In the genomic region with DNA sequence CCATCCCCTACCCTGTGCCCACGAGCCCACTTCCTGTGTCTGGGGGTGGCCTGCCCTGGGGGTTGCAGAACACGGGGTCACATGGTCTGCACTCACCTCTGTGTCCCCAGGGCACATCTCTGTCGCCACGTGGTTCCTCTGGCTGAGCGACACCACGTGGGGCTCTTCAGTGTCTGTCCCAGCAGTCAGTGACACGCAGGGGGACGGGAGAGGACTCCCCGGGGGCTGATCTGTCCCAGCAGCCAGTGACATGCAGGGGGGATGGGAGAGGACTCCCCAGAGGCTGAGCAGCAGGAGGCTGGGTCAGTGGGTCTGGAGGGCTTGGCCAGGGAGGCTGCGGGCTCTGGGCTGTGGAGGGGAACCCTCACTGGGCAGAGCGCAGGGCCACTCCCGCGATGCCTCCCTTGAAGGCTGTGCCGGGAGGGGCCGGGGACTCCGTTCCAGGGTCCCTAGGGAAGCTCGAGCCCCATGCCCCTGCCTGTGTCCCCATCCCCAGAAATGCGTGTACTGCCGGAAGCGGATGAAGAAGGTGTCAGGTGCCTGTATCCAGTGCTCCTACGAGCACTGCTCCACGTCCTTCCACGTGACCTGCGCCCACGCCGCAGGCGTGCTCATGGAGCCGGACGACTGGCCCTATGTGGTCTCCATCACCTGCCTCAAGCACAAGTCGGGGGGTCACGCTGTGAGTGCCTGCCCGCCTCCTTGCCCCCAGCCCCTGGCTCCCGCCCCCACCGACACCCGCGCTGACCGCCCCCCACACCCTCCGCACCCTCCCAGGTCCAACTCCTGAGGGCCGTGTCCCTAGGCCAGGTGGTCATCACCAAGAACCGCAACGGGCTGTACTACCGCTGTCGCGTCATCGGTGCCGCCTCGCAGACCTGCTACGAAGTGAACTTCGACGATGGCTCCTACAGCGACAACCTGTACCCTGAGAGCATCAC, we compare ENCODE assay signal across 17 cellular contexts.
A peak's percentile ranks its signal among the peaks of the same experiment; 100 is the strongest.
DNase-seq lines count a peak whose midpoint lies in the region; ATAC-seq, FAIRE-seq and TF ChIP-seq lines count a peak whose summit lies in the region.
"Had no signal": no experiment of that assay in that cellular context is flagged by ENCODE, and none has a peak within 500 bp of the region (broad histone marks: within the 10 kb centered on the region; RNA-seq: fewer than 3 reads in every experiment).

No MANE protein-coding gene starts in this region.

- H3K27ac Mint-ChIP-seq in glutamatergic neuron (ENCODE audit: unreplicated experiment) (peak overlapping the region; percentile 43), mesothelial cell of epicardium (no peak overlapping the region)
- H3K27ac Mint-ChIP-seq: GM23338 had no signal

- intact Hi-C loops in posterior vena cava (cut with DNase I) = loop anchor here in 1 of 2 donors (10.0 kb wide), 1 partner anchor 441 kb away; no protein-coding TSS in a partner anchor

- in situ Hi-C loops in GM13976 (cut with MboI; ENCODE audit: low sequenced_read_pairs, unreplicated experiment) = no loop called here

- H3K36me3 Mint-ChIP-seq in glutamatergic neuron (ENCODE audit: unreplicated experiment) (no peaks in the 10 kb centered on the region), mesothelial cell of epicardium (peaks cover 24% of the 10 kb centered on the region)

- H3K4me1 Mint-ChIP-seq in glutamatergic neuron (ENCODE audit: low read depth, unreplicated experiment) (peaks cover 19% of the 10 kb centered on the region), mesothelial cell of epicardium (peaks cover 3% of the 10 kb centered on the region)
- H3K4me1 Mint-ChIP-seq: GM23338 had no signal

- TF ChIP-seq CTCF in NB4 (IDR thresholded peaks at IDR 0.05; ENCODE audit: low read depth, low read length) (no peak), glutamatergic neuron (IDR thresholded peaks at IDR 0.05; ENCODE audit: partially characterized antibody, unreplicated experiment) (no peak), mesothelial cell of epicardium (IDR thresholded peaks at IDR 0.05; ENCODE audit: unreplicated experiment) (no peak), GM13976 (IDR thresholded peaks at IDR 0.05; ENCODE audit: borderline replicate concordance, control extremely low read depth, extremely low read depth, insufficient read depth, missing control alignments) (no peak)

- no peak overlapping the region for H3K4me3 ChIP-seq in NB4 (ENCODE audit: low read depth, low read length)
- H3K4me3 ChIP-seq: gastroesophageal sphincter, GM23338 had no signal

- no peak for ATAC-seq in HG03135 (IDR thresholded peaks at IDR 0.05; ENCODE audit: unreplicated experiment)
- ATAC-seq: gastroesophageal sphincter, GM23338 had no signal

- H3K9me3 Mint-ChIP-seq in glutamatergic neuron (ENCODE audit: unreplicated experiment) (peaks cover 22% of the 10 kb centered on the region), mesothelial cell of epicardium (no peaks in the 10 kb centered on the region)
- H3K9me3 Mint-ChIP-seq: GM23338 had no signal

- no peak for FAIRE-seq in GM12891 (lab: Jason Lieb, UNC)
- FAIRE-seq: endothelial cell of umbilical vein, G401.6, GM18507 had no signal

- DNase-seq in GM12891 (ENCODE audit: insufficient read length, low spot score) (no peak), NB4 (ENCODE audit: low read depth) (peak; percentile 72), glutamatergic neuron (peak; percentile 18), posterior vena cava (ENCODE audit: low spot score) (peak; percentile 64), mesothelial cell of epicardium (ENCODE audit: low spot score in 2 of 2, unreplicated experiment in 2 of 2) (no peak), GM13976 (ENCODE audit: low spot score) (no peak)
- DNase-seq: islet precursor cell, KBM-7, NCI-H146, OCI-M1, trophoblast cell had no signal

- H3K27me3 Mint-ChIP-seq in glutamatergic neuron (ENCODE audit: unreplicated experiment) (peaks cover 20% of the 10 kb centered on the region), mesothelial cell of epicardium (ENCODE audit: low read depth) (no peaks in the 10 kb centered on the region)

- TF ChIP-seq POLR2A in GM12891 (IDR thresholded peaks at IDR 0.05; ENCODE audit: low read depth, low read length) = no peak
- no peak for TF ChIP-seq POLR2A in NB4 (IDR thresholded peaks at IDR 0.05; ENCODE audit: extremely low read depth, insufficient read length)

- H3K4me3 Mint-ChIP-seq in glutamatergic neuron (ENCODE audit: unreplicated experiment) (no peak overlapping the region), mesothelial cell of epicardium (no peak overlapping the region)
- H3K4me3 Mint-ChIP-seq: GM23338 had no signal

TF ChIP-seq in GM12891, 5 proteins besides CTCF, POLR2A, EP300 and RAD21:
- TF ChIP-seq PAX5 (IDR thresholded peaks at IDR 0.05; ENCODE audit: insufficient read depth, low read length, severe bottlenecking) = no peak
- TF ChIP-seq POLR2AphosphoS5 (IDR thresholded peaks at IDR 0.05; ENCODE audit: low read depth, low read length) = no peak; the same call in 1 of the 2 replicates
- no peak for TF ChIP-seq SPI1 (IDR thresholded peaks at IDR 0.05; ENCODE audit: low read depth, low read length)
- TF ChIP-seq TAF1 (IDR thresholded peaks at IDR 0.05; ENCODE audit: low read depth, low read length) = no peak
- 0 out of 2 replicates have a peak, but pooled peaks have one; percentile 39 for TF ChIP-seq POU2F2 (IDR thresholded peaks at IDR 0.05; ENCODE audit: low read depth, low read length)

Comparison
In these comparisons a context has a peak if more than half of its experiments do, and no peak if none do; other contexts are left out.
1. DNase-seq: peak in NB4 (single experiment), glutamatergic neuron (single experiment) and posterior vena cava (single experiment); none in GM12891 (single experiment), mesothelial cell of epicardium (0 of 2) and GM13976 (single experiment).